In the genomic region with DNA sequence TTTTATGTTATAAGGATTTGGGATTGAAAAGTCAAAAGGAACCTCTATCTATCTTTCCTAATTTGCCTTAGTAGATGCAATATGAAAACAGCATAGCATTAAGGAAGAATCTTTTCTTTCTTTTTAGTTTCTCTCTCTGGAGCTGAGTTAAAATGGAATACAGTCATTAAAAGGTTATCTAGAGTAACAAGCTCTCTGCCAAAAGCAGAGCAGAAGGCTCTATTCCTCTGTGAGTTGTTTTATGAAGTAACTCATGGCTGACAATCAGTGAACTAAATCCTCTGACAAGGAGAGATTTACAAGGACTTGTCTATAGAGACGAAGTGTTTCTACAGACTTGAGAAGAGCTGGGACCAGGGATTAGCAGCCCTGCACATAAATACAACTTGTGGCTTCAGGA, we compare ENCODE assay signal across 26 cellular contexts.
"Had no signal": no experiment of that assay in that cellular context is flagged by ENCODE, and none has a peak within 500 bp of the region (broad histone marks: within the 10 kb centered on the region; RNA-seq: fewer than 3 reads in every experiment).

No MANE protein-coding gene starts in this region.

- H3K27ac ChIP-seq: adrenal gland, RWPE1 had no signal

- H3K4me1 ChIP-seq: adrenal gland had no signal

- H3K4me3 ChIP-seq: adrenal gland had no signal

- H3K27me3 ChIP-seq: adrenal gland had no signal

- ATAC-seq: activated CD8-positive, alpha-beta T cell treated with anti-CD3 and anti-CD28 coated beads, Interleukin-2, amount 10 ng/mL, durations not matched to agents 7 days and 5 days; Panc1; WTC11 had no signal

- H3K36me3 ChIP-seq: adrenal gland had no signal

- DNase-seq: activated CD4-positive, alpha-beta T cell treated with anti-CD3 and anti-CD28 coated beads for 48 hours; activated CD4-positive, alpha-beta T cell treated with anti-CD3 and anti-CD28 coated beads, Interleukin-2, amount 50 U/mL, for 4 hours; activated CD4-positive, CD25-positive, alpha-beta regulatory T cell treated with anti-CD3 and anti-CD28 coated beads, Interleukin-2, amount 50 U/mL, for 72 hours; activated CD8-positive, alpha-beta memory T cell treated with anti-CD3 and anti-CD28 coated beads, Interleukin-2, amount 50 U/mL, for 48 hours; activated CD8-positive, alpha-beta T cell treated with anti-CD3 and anti-CD28 coated beads, Interleukin-2, amount 10 ng/mL, durations not matched to agents 7 days and 5 days; activated naive CD4-positive, alpha-beta T cell treated with anti-CD3 and anti-CD28 coated beads, Interleukin-2, amount 50 U/mL, for 16 hours; activated naive CD8-positive, alpha-beta T cell treated with anti-CD3 and anti-CD28 coated beads, Interleukin-2, amount 10 ng/mL, durations not matched to agents 7 days and 5 days; activated T-cell treated with anti-CD3 and anti-CD28 coated beads, Interleukin-2, amount 50 U/mL, for 1 hour; adrenal gland; anterior cingulate cortex; central memory CD4-positive, alpha-beta T cell; Kasumi-1; KBM-7; NCI-H1105 treated with DMSO at 0.1 percent for 48 hours; NCI-H1436 treated with DMSO at 0.1 percent for 48 hours; NCI-H187; NCI-H2081; NCI-H446 treated with DMSO at 0.1 percent for 48 hours; NCI-H524 treated with DMSO at 0.1 percent for 48 hours; NCI-H774; NK-92 treated with Interleukin-12 subunit alpha and Interleukin-12 subunit beta, amount 100 ng/mL, for 24 hours; OCI-M1; SHP77 treated with DMSO at 0.1 percent for 48 hours had no signal

- H3K9me3 ChIP-seq: adrenal gland had no signal
